ENCODE assay signal across 9 cellular contexts in genomic region chr16:56965149-56965938, GRCh38. TPM values are rescaled to one million over a fixed set of nuclear protein-coding genes. Genes with fewer than 3 reads are reported as not detected.
DNase-seq lines count a peak whose midpoint lies in the region; ATAC-seq lines count a peak whose summit lies in the region.
"Had no signal": no experiment of that assay in that cellular context is flagged by ENCODE, and none has a peak within 500 bp of the region (broad histone marks: within the 10 kb centered on the region; RNA-seq: fewer than 3 reads in every experiment).

No MANE protein-coding gene starts in this region.

- intact Hi-C loops in activated T-helper 1 cell treated with anti-CD3 and anti-CD28 coated beads, Interleukin-12 subunit alpha, Interleukin-12 subunit beta, Interleukin-2, Interleukin-4 antibody, amounts not matched to agents 30 ng/mL and 10 ng/mL and 1 ng/mL, durations not matched to agents 14 hours and 24 hours and 36 hours (cut with micrococcal nuclease), result loop anchor here (1.0 kb wide), 1 partner anchor 76 kb away; no protein-coding TSS in a partner anchor

- no peak overlapping the region for H3K4me3 Mint-ChIP-seq in activated T-helper 1 cell treated with anti-CD3 and anti-CD28 coated beads, Interleukin-12 subunit alpha, Interleukin-12 subunit beta, Interleukin-2, Interleukin-4 antibody, amounts not matched to agents 30 ng/mL and 10 ng/mL and 1 ng/mL, durations not matched to agents 14 hours and 24 hours and 36 hours

- H3K36me3 Mint-ChIP-seq in activated T-helper 1 cell treated with anti-CD3 and anti-CD28 coated beads, Interleukin-12 subunit alpha, Interleukin-12 subunit beta, Interleukin-2, Interleukin-4 antibody, amounts not matched to agents 30 ng/mL and 10 ng/mL and 1 ng/mL, durations not matched to agents 14 hours and 24 hours and 36 hours (ENCODE audit: low read depth), result no peaks in the 10 kb centered on the region

- H3K27ac Mint-ChIP-seq in activated T-helper 1 cell treated with anti-CD3 and anti-CD28 coated beads, Interleukin-12 subunit alpha, Interleukin-12 subunit beta, Interleukin-2, Interleukin-4 antibody, amounts not matched to agents 30 ng/mL and 10 ng/mL and 1 ng/mL, durations not matched to agents 14 hours and 24 hours and 36 hours, result peak overlapping the region; percentile 59

- DNase-seq in Ammon's horn (ENCODE audit: low spot score) (peak; percentile 67), HCEC 1CT (peak; percentile 20), medulla oblongata (ENCODE audit: extremely low spot score) (peak; percentile 75), NCI-H2171 treated with DMSO at 0.1 percent for 48 hours (lab: John Stamatoyannopoulos, UW) (no peak), GF-D8 (lab: John Stamatoyannopoulos, UW) (no peak), SKM-1 treated with dmso at 0.1 percent for 144 hours (lab: John Stamatoyannopoulos, UW; ENCODE audit: unreplicated experiment) (no peak)
- DNase-seq in activated T-helper 1 cell treated with anti-CD3 and anti-CD28 coated beads, Interleukin-12 subunit alpha, Interleukin-12 subunit beta, Interleukin-2, Interleukin-4 antibody, amounts not matched to agents 30 ng/mL and 10 ng/mL and 1 ng/mL, durations not matched to agents 14 hours and 24 hours and 36 hours (ENCODE audit: low spot score), result no peak

- ATAC-seq in HG02759 (IDR thresholded peaks at IDR 0.05; ENCODE audit: unreplicated experiment), result no peak

- no peaks in the 10 kb centered on the region for H3K9me3 Mint-ChIP-seq in activated T-helper 1 cell treated with anti-CD3 and anti-CD28 coated beads, Interleukin-12 subunit alpha, Interleukin-12 subunit beta, Interleukin-2, Interleukin-4 antibody, amounts not matched to agents 30 ng/mL and 10 ng/mL and 1 ng/mL, durations not matched to agents 14 hours and 24 hours and 36 hours

- H3K27me3 Mint-ChIP-seq in activated T-helper 1 cell treated with anti-CD3 and anti-CD28 coated beads, Interleukin-12 subunit alpha, Interleukin-12 subunit beta, Interleukin-2, Interleukin-4 antibody, amounts not matched to agents 30 ng/mL and 10 ng/mL and 1 ng/mL, durations not matched to agents 14 hours and 24 hours and 36 hours (ENCODE audit: insufficient read depth), result no peaks in the 10 kb centered on the region

- peaks cover 23% of the 10 kb centered on the region for H3K4me1 Mint-ChIP-seq in activated T-helper 1 cell treated with anti-CD3 and anti-CD28 coated beads, Interleukin-12 subunit alpha, Interleukin-12 subunit beta, Interleukin-2, Interleukin-4 antibody, amounts not matched to agents 30 ng/mL and 10 ng/mL and 1 ng/mL, durations not matched to agents 14 hours and 24 hours and 36 hours (ENCODE audit: low read depth)

RNA-seq across cellular contexts. Expression of gene CETP, which starts 3.6 kb away (rescaled TPM):
- total RNA-seq in activated T-helper 1 cell treated with anti-CD3 and anti-CD28 coated beads, Interleukin-12 subunit alpha, Interleukin-12 subunit beta, Interleukin-2, Interleukin-4 antibody, amounts not matched to agents 30 ng/mL and 10 ng/mL and 1 ng/mL, durations not matched to agents 14 hours and 24 hours and 36 hours, result 0.23 and 0.24 TPM in 2 replicates
- total RNA-seq: Caco-2 had no signal

RNA-seq across cellular contexts. Expression of gene NLRC5, which starts 24.0 kb away (rescaled TPM):
- total RNA-seq in activated T-helper 1 cell treated with anti-CD3 and anti-CD28 coated beads, Interleukin-12 subunit alpha, Interleukin-12 subunit beta, Interleukin-2, Interleukin-4 antibody, amounts not matched to agents 30 ng/mL and 10 ng/mL and 1 ng/mL, durations not matched to agents 14 hours and 24 hours and 36 hours, result 164 and 175 TPM in 2 replicates

RNA-seq across cellular contexts. Expression of gene HERPUD1, which starts 33.4 kb away (rescaled TPM):
- total RNA-seq in activated T-helper 1 cell treated with anti-CD3 and anti-CD28 coated beads, Interleukin-12 subunit alpha, Interleukin-12 subunit beta, Interleukin-2, Interleukin-4 antibody, amounts not matched to agents 30 ng/mL and 10 ng/mL and 1 ng/mL, durations not matched to agents 14 hours and 24 hours and 36 hours, result 176 and 178 TPM in 2 replicates

Comparison
In these comparisons a context has a peak if more than half of its experiments do, and no peak if none do; other contexts are left out.
1. DNase-seq: peak in Ammon's horn (single experiment), HCEC 1CT (single experiment) and medulla oblongata (single experiment); none in activated T-helper 1 cell treated with anti-CD3 and anti-CD28 coated beads, Interleukin-12 subunit alpha, Interleukin-12 subunit beta, Interleukin-2, Interleukin-4 antibody, amounts not matched to agents 30 ng/mL and 10 ng/mL and 1 ng/mL, durations not matched to agents 14 hours and 24 hours and 36 hours (single experiment), NCI-H2171 treated with DMSO at 0.1 percent for 48 hours (single experiment), GF-D8 (single experiment) and SKM-1 treated with dmso at 0.1 percent for 144 hours (single experiment).